In genomic region chr12:71556471-71556870, GRCh38 we compare ENCODE assay signal across 1 cellular context.
TF ChIP-seq lines count a peak whose summit lies in the region.

No MANE protein-coding gene starts in this region.

TF ChIP-seq in GM23338, 12 proteins besides CTCF, POLR2A, EP300 and RAD21 (continued from another document):
- no peak for TF ChIP-seq REST (IDR thresholded peaks at IDR 0.05; ENCODE audit: unreplicated experiment)
- no peak for TF ChIP-seq POLR2AphosphoS5 (IDR thresholded peaks at IDR 0.05; ENCODE audit: low read depth)
- TF ChIP-seq ETS1 (IDR thresholded peaks at IDR 0.05), result no peak
- no peak for TF ChIP-seq EZH2phosphoT487 (IDR thresholded peaks at IDR 0.05; ENCODE audit: unreplicated experiment)
